8 cellular contexts compared by ENCODE assay signal in the genomic region with DNA sequence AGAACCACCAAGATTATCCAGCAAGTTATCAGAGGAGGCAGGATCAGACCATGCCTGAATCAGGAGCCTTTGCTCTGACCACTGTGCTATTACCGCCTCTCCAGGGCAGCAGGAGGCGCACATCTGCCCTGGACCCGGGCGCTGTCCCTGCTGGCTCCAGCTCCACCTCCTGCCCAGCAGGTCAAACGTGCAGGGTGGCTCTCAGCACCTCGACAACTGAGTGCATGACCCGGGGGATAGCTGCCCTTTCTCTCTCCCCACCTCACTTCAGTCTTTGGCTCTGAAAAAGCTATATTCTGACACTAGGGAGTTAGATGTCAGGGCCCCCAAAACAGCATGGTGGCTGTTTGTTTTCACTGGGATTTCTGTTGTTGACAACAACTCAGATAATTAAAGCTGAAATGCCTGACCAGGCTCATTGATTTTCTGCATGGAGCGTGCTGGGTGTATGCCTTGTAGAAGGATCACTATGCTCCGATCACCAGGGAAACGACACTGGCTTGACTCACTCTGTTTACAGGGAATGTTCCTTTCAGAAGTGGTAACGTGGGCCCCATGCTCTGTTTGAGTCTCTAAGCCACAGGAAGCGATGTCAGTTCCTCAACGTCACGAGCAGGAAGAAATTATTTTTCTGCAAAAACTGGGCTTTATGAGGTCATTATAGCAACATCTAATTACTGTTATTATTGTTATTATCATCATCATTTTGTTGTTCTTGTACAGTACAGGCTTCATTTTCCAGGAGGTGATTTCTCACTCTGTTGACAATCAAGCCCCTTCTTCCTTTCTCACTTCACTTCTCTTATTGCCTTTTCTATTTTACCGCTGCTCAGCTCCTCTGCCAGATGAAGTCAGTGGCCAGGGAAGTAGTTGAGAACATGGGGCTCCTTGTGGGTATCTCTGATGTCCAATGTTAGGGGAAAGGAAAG.
DNase-seq lines count a peak whose midpoint lies in the region; ATAC-seq, FAIRE-seq and TF ChIP-seq lines count a peak whose summit lies in the region.

No MANE protein-coding gene starts in this region.

- no peaks in the 10 kb centered on the region for H3K9me3 ChIP-seq in endodermal cell (ENCODE audit: control insufficient read depth, low read length)

- peak overlapping the region; percentile 96 for H3K27ac Mint-ChIP-seq in activated CD8-positive, alpha-beta memory T cell treated with anti-CD3 and anti-CD28 coated beads, Interleukin-2, amount 10 ng/mL, durations not matched to agents 7 days and 5 days
- H3K27ac Mint-ChIP-seq in endodermal cell = no peak overlapping the region

- no peaks in the 10 kb centered on the region for H3K9me3 Mint-ChIP-seq in activated CD8-positive, alpha-beta memory T cell treated with anti-CD3 and anti-CD28 coated beads, Interleukin-2, amount 10 ng/mL, durations not matched to agents 7 days and 5 days (ENCODE audit: low read depth)
- no peaks in the 10 kb centered on the region for H3K9me3 Mint-ChIP-seq in endodermal cell

- no peak overlapping the region for H3K4me3 ChIP-seq in endodermal cell (ENCODE audit: low read length)

- H3K4me1 Mint-ChIP-seq in activated CD8-positive, alpha-beta memory T cell treated with anti-CD3 and anti-CD28 coated beads, Interleukin-2, amount 10 ng/mL, durations not matched to agents 7 days and 5 days = peaks cover 82% of the 10 kb centered on the region
- peaks cover 46% of the 10 kb centered on the region for H3K4me1 Mint-ChIP-seq in endodermal cell

- peaks cover 1% of the 10 kb centered on the region for H3K36me3 Mint-ChIP-seq in activated CD8-positive, alpha-beta memory T cell treated with anti-CD3 and anti-CD28 coated beads, Interleukin-2, amount 10 ng/mL, durations not matched to agents 7 days and 5 days
- no peaks in the 10 kb centered on the region for H3K36me3 Mint-ChIP-seq in endodermal cell (ENCODE audit: low read depth)

- peak; percentile 88 for ATAC-seq in activated CD8-positive, alpha-beta memory T cell treated with anti-CD3 and anti-CD28 coated beads, Interleukin-2, amount 10 ng/mL, durations not matched to agents 7 days and 5 days
- no peak for ATAC-seq in HG03045 (IDR thresholded peaks at IDR 0.05; ENCODE audit: unreplicated experiment)

- H3K27me3 ChIP-seq in endodermal cell (ENCODE audit: control insufficient read depth, insufficient read depth, low read length, poor library complexity, severe bottlenecking) = no peaks in the 10 kb centered on the region

- H3K4me1 ChIP-seq in endodermal cell (ENCODE audit: control insufficient read depth, insufficient read depth, low read length) = peaks cover 4% of the 10 kb centered on the region

- peak overlapping the region; percentile 36 for H3K4me3 Mint-ChIP-seq in activated CD8-positive, alpha-beta memory T cell treated with anti-CD3 and anti-CD28 coated beads, Interleukin-2, amount 10 ng/mL, durations not matched to agents 7 days and 5 days
- H3K4me3 Mint-ChIP-seq in endodermal cell = no peak overlapping the region

- 43 to 63% methylated on average over 10 to 15 of the region's 15 CpGs for WGBS in endodermal cell (ENCODE audit: insufficient coverage in 1 of 2, insufficient read length in 1 of 2), 2 experiments

- peak; percentile 73 for TF ChIP-seq CTCF in endodermal cell (conservative IDR thresholded peaks at IDR 0.05)

- no peak overlapping the region for H3K9ac ChIP-seq in endodermal cell (ENCODE audit: extremely low read depth, low read length, poor library complexity, severe bottlenecking)

- peak overlapping the region; percentile 42 for H3K27ac ChIP-seq in endodermal cell (ENCODE audit: low read depth, low read length)

- no peaks in the 10 kb centered on the region for H3K27me3 Mint-ChIP-seq in activated CD8-positive, alpha-beta memory T cell treated with anti-CD3 and anti-CD28 coated beads, Interleukin-2, amount 10 ng/mL, durations not matched to agents 7 days and 5 days
- H3K27me3 Mint-ChIP-seq in endodermal cell (ENCODE audit: insufficient read depth) = no peaks in the 10 kb centered on the region

- no peaks in the 10 kb centered on the region for H3K36me3 ChIP-seq in endodermal cell (ENCODE audit: control insufficient read depth, insufficient read depth, low read length)

- DNase-seq in GM18507 (ENCODE audit: extremely low spot score, insufficient read length, low read depth) (no peak), NCI-H748 treated with DMSO at 0.1 percent for 48 hours (lab: John Stamatoyannopoulos, UW) (peak; percentile 68), endodermal cell (peak; percentile 85), mucosa of gallbladder (ENCODE audit: low spot score) (peak; percentile 95), GM12892 (ENCODE audit: insufficient read length) (no peak)
- DNase-seq in activated CD8-positive, alpha-beta memory T cell treated with anti-CD3 and anti-CD28 coated beads, Interleukin-2, amount 10 ng/mL, durations not matched to agents 7 days and 5 days = peak; percentile 84
- DNase-seq in stimulated activated CD8-positive, alpha-beta memory T cell treated with anti-CD3 and anti-CD28 coated beads, Interleukin-4, amount 100 ng/mL, for 1 hour (ENCODE audit: low read depth in 2 of 2, low spot score in 1 of 2) = peak; percentile 32 to 61

- CTCF ChIA-PET in activated CD8-positive, alpha-beta memory T cell treated with anti-CD3 and anti-CD28 coated beads, Interleukin-2, amount 10 ng/mL, durations not matched to agents 7 days and 5 days (lab: Charles Lee) = interaction anchor here (0.5 to 4.0 kb wide), 7 partner anchors 9 to 178 kb away, joined by 3 to 30 read pairs (median 6); partner anchors contain the start of gene PPP1CB

- FAIRE-seq in GM18507 (lab: Jason Lieb, UNC) (peak; percentile 21), GM12892 (lab: Jason Lieb, UNC) (no peak)

- TF ChIP-seq POLR2A in GM12892 (IDR thresholded peaks at IDR 0.05; ENCODE audit: low read depth, low read length) = no peak

Comparison
In these comparisons a context has a peak if more than half of its experiments do, and no peak if none do; other contexts are left out.
1. DNase-seq: peak in NCI-H748 treated with DMSO at 0.1 percent for 48 hours (single experiment), activated CD8-positive, alpha-beta memory T cell treated with anti-CD3 and anti-CD28 coated beads, Interleukin-2, amount 10 ng/mL, durations not matched to agents 7 days and 5 days (single experiment), endodermal cell (single experiment), mucosa of gallbladder (single experiment) and stimulated activated CD8-positive, alpha-beta memory T cell treated with anti-CD3 and anti-CD28 coated beads, Interleukin-4, amount 100 ng/mL, for 1 hour (2 of 2); none in GM18507 (single experiment) and GM12892 (single experiment).